In genomic region chr9:137188086-137188489, GRCh38 we compare ENCODE assay signal across 8 cellular contexts. TPM values are rescaled to one million over a fixed set of nuclear protein-coding genes. Genes with fewer than 3 reads are reported as not detected.
DNase-seq lines count a peak whose midpoint lies in the region; ATAC-seq and TF ChIP-seq lines count a peak whose summit lies in the region.

No MANE protein-coding gene starts in this region.

- peak overlapping the region; percentile 86 to 94 for H3K4me3 Mint-ChIP-seq in CD14-positive monocyte
- peak overlapping the region; percentile 91 to 92 for H3K4me3 Mint-ChIP-seq in effector memory CD8-positive, alpha-beta T cell

- H2AFZ ChIP-seq in MM.1S (ENCODE audit: low read length), result peak overlapping the region; percentile 93
- H2AFZ ChIP-seq in neural cell (ENCODE audit: low read depth, low read length), result peak overlapping the region; percentile 69

- H3K4me1 ChIP-seq in MM.1S (ENCODE audit: low read length), result peaks cover 17% of the 10 kb centered on the region

- no peaks in the 10 kb centered on the region for H4K20me1 ChIP-seq in MM.1S (ENCODE audit: insufficient read depth, low read length)
- no peaks in the 10 kb centered on the region for H4K20me1 ChIP-seq in neural cell (ENCODE audit: insufficient read depth)

- peak overlapping the region; percentile 98 for H3K4me3 ChIP-seq in MM.1S (ENCODE audit: low read length)
- peak overlapping the region; percentile 98 for H3K4me3 ChIP-seq in neural cell (ENCODE audit: low read length)

- peak overlapping the region; percentile 91 to 96 (median 94) for H3K27ac Mint-ChIP-seq in CD14-positive monocyte
- peak overlapping the region; percentile 82 to 95 for H3K27ac Mint-ChIP-seq in effector memory CD8-positive, alpha-beta T cell

- H3K36me3 ChIP-seq in MM.1S (replicated peaks; ENCODE audit: insufficient read depth, low read length) (no peaks in the 10 kb centered on the region), neural cell (ENCODE audit: insufficient read depth, low read length) (no peaks in the 10 kb centered on the region)

- no peaks in the 10 kb centered on the region for H3K27me3 Mint-ChIP-seq in CD14-positive monocyte (ENCODE audit: low read depth in 3 of 3)
- H3K27me3 Mint-ChIP-seq in effector memory CD8-positive, alpha-beta T cell, result no peaks in the 10 kb centered on the region

- H3K9me3 ChIP-seq in MM.1S (replicated peaks; ENCODE audit: insufficient read depth, low read length) (no peaks in the 10 kb centered on the region), neural cell (ENCODE audit: low read length) (no peaks in the 10 kb centered on the region)

- H3K9me3 Mint-ChIP-seq in CD14-positive monocyte, result peaks cover 0 to 2% (median 0%) of the 10 kb centered on the region in 7 donors
- H3K9me3 Mint-ChIP-seq in effector memory CD8-positive, alpha-beta T cell, result no peaks in the 10 kb centered on the region

- peak overlapping the region; percentile 94; the same call in 1 of the 2 replicates for H3K27ac ChIP-seq in MM.1S (ENCODE audit: low read length)
- peak overlapping the region; percentile 76 for H3K27ac ChIP-seq in neural cell (ENCODE audit: low read length)

- DNase-seq in CD14-positive monocyte (ENCODE audit: low spot score) (no peak), MM.1S (no peak), dermis blood vessel endothelial cell (no peak), DMS79 treated with DMSO at 0.1 percent for 48 hours (lab: John Stamatoyannopoulos, UW) (no peak)
- DNase-seq in effector memory CD8-positive, alpha-beta T cell, result no peak
- DNase-seq in stimulated activated CD8-positive, alpha-beta memory T cell treated with anti-CD3 and anti-CD28 coated beads, Interleukin-4, amount 100 ng/mL, for 48 hours, result no peak

- H3K4me2 ChIP-seq in MM.1S (ENCODE audit: low read depth, low read length) (peak overlapping the region; percentile 91), neural cell (ENCODE audit: low read length) (peak overlapping the region; percentile 95)

- TF ChIP-seq RAD21 in neural cell (conservative IDR thresholded peaks at IDR 0.05), result no peak

- H3K9ac ChIP-seq in MM.1S (ENCODE audit: low read length), result peak overlapping the region; percentile 93
- peak overlapping the region; percentile 85 for H3K9ac ChIP-seq in neural cell (ENCODE audit: low read length)

- peak; percentile 26 for ATAC-seq in effector memory CD8-positive, alpha-beta T cell (replicated peaks)
- no peak for ATAC-seq in HG03097 (IDR thresholded peaks at IDR 0.05; ENCODE audit: low FRiP score, unreplicated experiment)

- H3K79me2 ChIP-seq in MM.1S (ENCODE audit: low read length) (peaks cover 59% of the 10 kb centered on the region), neural cell (replicated peaks; ENCODE audit: insufficient read depth, low read length) (peaks cover 14% of the 10 kb centered on the region)

- H3K4me1 Mint-ChIP-seq in CD14-positive monocyte, result peaks cover 32% of the 10 kb centered on the region
- H3K4me1 Mint-ChIP-seq in effector memory CD8-positive, alpha-beta T cell (ENCODE audit: low read depth in 2 of 2), result peaks cover 36 to 40% of the 10 kb centered on the region in 2 donors

- H3K27me3 ChIP-seq in MM.1S (replicated peaks; ENCODE audit: insufficient read depth, low read length) (no peaks in the 10 kb centered on the region), neural cell (ENCODE audit: insufficient read depth, low read depth, low read length) (no peaks in the 10 kb centered on the region)

- intact Hi-C loops in CD14-positive monocyte (cut with micrococcal nuclease), result loop anchor here (1.0 to 5.0 kb wide), 4 partner anchors 12 to 49 kb away; partner anchors contain the start of genes NDOR1 (in 1 of the 2), TMEM203 (in 1 of the 2) and TPRN (in 1 of the 2)

- peaks cover 19% of the 10 kb centered on the region for H3F3A ChIP-seq in MM.1S (ENCODE audit: insufficient read depth, low read length)
- H3F3A ChIP-seq in neural cell (ENCODE audit: insufficient read depth, low read length, poor library complexity, severe bottlenecking), result no peaks in the 10 kb centered on the region

- H3K36me3 Mint-ChIP-seq in CD14-positive monocyte, result peaks cover 32 to 69% of the 10 kb centered on the region in 2 donors
- H3K36me3 Mint-ChIP-seq in effector memory CD8-positive, alpha-beta T cell (ENCODE audit: insufficient read depth), result peaks cover 50% of the 10 kb centered on the region

- H3K9me2 ChIP-seq in MM.1S (replicated peaks; ENCODE audit: insufficient read depth, low read length) (no peaks in the 10 kb centered on the region), neural cell (ENCODE audit: insufficient read depth, low read length) (no peaks in the 10 kb centered on the region)

- TF ChIP-seq EP300 in neural cell (conservative IDR thresholded peaks at IDR 0.05; ENCODE audit: poor library complexity, severe bottlenecking), result no peak

- TF ChIP-seq CTCF in CD14-positive monocyte (IDR thresholded peaks at IDR 0.05) (no peak), MM.1S (IDR thresholded peaks at IDR 0.05; ENCODE audit: low read length) (no peak), neural cell (IDR thresholded peaks at IDR 0.05; ENCODE audit: poor library complexity, severe bottlenecking) (no peak)

TF ChIP-seq in neural cell, 6 proteins besides CTCF, POLR2A, EP300 and RAD21:
- TF ChIP-seq SMC3 (conservative IDR thresholded peaks at IDR 0.05; ENCODE audit: poor library complexity) (no peak), POLR2AphosphoS5 (IDR thresholded peaks at IDR 0.05) (no peak), TAF1 (IDR thresholded peaks at IDR 0.05; ENCODE audit: low read depth) (no peak), EZH2 (IDR thresholded peaks at IDR 0.05; ENCODE audit: borderline replicate concordance, insufficient read depth, low read length, poor library complexity, severe bottlenecking) (no peak), MXI1 (conservative IDR thresholded peaks at IDR 0.05; ENCODE audit: poor library complexity, severe bottlenecking) (no peak)
- TF ChIP-seq, protein P1, sequence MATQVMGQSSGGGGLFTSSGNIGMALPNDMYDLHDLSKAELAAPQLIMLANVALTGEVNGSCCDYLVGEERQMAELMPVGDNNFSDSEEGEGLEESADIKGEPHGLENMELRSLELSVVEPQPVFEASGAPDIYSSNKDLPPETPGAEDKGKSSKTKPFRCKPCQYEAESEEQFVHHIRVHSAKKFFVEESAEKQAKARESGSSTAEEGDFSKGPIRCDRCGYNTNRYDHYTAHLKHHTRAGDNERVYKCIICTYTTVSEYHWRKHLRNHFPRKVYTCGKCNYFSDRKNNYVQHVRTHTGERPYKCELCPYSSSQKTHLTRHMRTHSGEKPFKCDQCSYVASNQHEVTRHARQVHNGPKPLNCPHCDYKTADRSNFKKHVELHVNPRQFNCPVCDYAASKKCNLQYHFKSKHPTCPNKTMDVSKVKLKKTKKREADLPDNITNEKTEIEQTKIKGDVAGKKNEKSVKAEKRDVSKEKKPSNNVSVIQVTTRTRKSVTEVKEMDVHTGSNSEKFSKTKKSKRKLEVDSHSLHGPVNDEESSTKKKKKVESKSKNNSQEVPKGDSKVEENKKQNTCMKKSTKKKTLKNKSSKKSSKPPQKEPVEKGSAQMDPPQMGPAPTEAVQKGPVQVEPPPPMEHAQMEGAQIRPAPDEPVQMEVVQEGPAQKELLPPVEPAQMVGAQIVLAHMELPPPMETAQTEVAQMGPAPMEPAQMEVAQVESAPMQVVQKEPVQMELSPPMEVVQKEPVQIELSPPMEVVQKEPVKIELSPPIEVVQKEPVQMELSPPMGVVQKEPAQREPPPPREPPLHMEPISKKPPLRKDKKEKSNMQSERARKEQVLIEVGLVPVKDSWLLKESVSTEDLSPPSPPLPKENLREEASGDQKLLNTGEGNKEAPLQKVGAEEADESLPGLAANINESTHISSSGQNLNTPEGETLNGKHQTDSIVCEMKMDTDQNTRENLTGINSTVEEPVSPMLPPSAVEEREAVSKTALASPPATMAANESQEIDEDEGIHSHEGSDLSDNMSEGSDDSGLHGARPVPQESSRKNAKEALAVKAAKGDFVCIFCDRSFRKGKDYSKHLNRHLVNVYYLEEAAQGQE (IDR thresholded peaks at IDR 0.05; ENCODE audit: borderline replicate concordance), result no peak

RNA-seq across cellular contexts. Expression of gene ANAPC2, which starts 0.3 kb away (rescaled TPM):
- 1 to 10 TPM; 1.9 to 2.0 TPM for polyA plus RNA-seq in CD14-positive monocyte
- polyA plus RNA-seq in neural cell, result 38.1 and 47.2 TPM in 2 replicates
- 30.6 and 42.4 TPM in 2 replicates for polyA minus RNA-seq in neural cell
- total RNA-seq in dermis blood vessel endothelial cell, result 23.1 and 33.6 TPM in 2 replicates

RNA-seq across cellular contexts. Expression of gene SSNA1, which starts 0.4 kb away (rescaled TPM):
- polyA plus RNA-seq in CD14-positive monocyte (100 to 1,000 TPM in 1 of 2 donors, 10 to 100 TPM in 1; 98.3 to 118 TPM), neural cell (170 and 195 TPM in 2 replicates)
- 51.7 and 63.3 TPM in 2 replicates for polyA minus RNA-seq in neural cell
- 112 and 128 TPM in 2 replicates for total RNA-seq in dermis blood vessel endothelial cell

RNA-seq across cellular contexts. Expression of gene TPRN, which starts 12.5 kb away (rescaled TPM):
- polyA plus RNA-seq in CD14-positive monocyte (under 1 TPM; 0.30 to 0.46 TPM), neural cell (8.1 TPM in 2 replicates)
- polyA minus RNA-seq in neural cell, result 10.3 and 10.7 TPM in 2 replicates
- total RNA-seq in dermis blood vessel endothelial cell, result 4.6 and 6.6 TPM in 2 replicates

RNA-seq across cellular contexts. Expression of gene TMEM210, which starts 16.2 kb away (rescaled TPM):
- polyA plus RNA-seq in CD14-positive monocyte (not detected), neural cell (not detected in 2 replicates)
- not detected in 2 replicates for polyA minus RNA-seq in neural cell
- not detected in 2 replicates for total RNA-seq in dermis blood vessel endothelial cell

RNA-seq across cellular contexts. Expression of gene TMEM203, which starts 17.4 kb away (rescaled TPM):
- polyA plus RNA-seq in CD14-positive monocyte (10 to 100 TPM; 76.1 to 88.1 TPM), neural cell (61.1 and 66.7 TPM in 2 replicates)
- polyA minus RNA-seq in neural cell, result 42.3 and 53.3 TPM in 2 replicates
- 31.1 TPM in 2 replicates for total RNA-seq in dermis blood vessel endothelial cell

Comparison
In these comparisons a context has a peak if more than half of its experiments do, and no peak if none do; other contexts are left out.
1. RNA of gene ANAPC2, which starts 0.3 kb away (polyA plus RNA-seq): 38.1 to 47.2 TPM in neural cell; 1.9 to 2.0 TPM in CD14-positive monocyte; every median in the first group is over 10 times any median in the second.